ENCODE assay signal across 1 cellular context in the genomic region with DNA sequence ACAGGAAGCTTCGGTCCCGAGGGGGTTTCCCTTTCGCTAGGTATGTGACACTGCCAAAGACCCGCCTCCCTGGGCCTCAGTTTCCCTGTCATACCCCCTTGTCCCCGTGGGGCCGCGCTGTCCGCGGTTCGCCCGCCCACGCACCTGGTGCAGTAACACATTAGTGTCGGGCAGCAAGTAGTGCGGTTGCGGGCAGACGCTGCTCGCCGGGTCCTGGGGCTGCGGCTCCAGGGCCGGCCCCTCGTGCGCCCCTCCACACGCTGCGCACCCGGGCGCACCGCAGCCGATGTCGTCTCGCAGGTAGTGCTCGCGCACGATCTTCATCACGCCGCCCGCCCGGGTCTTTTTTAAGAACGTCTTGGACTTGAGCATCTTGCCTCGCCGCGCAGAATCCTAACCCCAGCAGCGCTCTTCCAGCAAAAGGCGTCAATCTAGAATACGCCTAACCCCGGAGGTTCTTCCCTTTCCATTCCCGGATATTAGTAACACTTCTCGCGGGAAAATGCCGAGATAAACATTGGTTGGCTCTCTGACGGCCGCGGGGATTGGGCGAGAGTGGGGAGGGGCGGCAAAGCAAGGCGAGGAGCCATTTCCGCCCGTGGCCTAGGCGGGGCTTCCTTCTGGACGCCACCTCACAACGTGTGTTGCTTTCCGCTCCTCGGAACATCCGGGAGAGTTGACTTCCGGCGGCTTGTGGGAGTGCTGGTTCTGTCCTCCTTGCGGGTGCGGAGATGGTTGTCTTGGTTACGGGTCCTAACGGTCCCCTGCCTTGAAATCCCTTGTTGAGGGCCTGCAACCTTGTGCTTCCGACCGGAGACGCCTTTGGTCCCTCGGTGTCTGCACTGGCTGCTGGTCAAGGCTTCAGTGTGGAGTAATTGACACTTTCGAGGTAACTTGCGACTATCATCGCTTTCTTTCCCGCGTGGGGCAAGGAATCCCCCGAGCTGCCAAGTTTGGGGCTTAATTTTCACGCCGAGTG.
TF ChIP-seq lines count a peak whose summit lies in the region.

A gene with protein sequence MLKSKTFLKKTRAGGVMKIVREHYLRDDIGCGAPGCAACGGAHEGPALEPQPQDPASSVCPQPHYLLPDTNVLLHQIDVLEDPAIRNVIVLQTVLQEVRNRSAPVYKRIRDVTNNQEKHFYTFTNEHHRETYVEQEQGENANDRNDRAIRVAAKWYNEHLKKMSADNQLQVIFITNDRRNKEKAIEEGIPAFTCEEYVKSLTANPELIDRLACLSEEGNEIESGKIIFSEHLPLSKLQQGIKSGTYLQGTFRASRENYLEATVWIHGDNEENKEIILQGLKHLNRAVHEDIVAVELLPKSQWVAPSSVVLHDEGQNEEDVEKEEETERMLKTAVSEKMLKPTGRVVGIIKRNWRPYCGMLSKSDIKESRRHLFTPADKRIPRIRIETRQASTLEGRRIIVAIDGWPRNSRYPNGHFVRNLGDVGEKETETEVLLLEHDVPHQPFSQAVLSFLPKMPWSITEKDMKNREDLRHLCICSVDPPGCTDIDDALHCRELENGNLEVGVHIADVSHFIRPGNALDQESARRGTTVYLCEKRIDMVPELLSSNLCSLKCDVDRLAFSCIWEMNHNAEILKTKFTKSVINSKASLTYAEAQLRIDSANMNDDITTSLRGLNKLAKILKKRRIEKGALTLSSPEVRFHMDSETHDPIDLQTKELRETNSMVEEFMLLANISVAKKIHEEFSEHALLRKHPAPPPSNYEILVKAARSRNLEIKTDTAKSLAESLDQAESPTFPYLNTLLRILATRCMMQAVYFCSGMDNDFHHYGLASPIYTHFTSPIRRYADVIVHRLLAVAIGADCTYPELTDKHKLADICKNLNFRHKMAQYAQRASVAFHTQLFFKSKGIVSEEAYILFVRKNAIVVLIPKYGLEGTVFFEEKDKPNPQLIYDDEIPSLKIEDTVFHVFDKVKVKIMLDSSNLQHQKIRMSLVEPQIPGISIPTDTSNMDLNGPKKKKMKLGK (minus strand): TSS at position 440 of the 979 bp plus-strand sequence. CDS start 68 bp downstream, at position 372.
A gene with protein sequence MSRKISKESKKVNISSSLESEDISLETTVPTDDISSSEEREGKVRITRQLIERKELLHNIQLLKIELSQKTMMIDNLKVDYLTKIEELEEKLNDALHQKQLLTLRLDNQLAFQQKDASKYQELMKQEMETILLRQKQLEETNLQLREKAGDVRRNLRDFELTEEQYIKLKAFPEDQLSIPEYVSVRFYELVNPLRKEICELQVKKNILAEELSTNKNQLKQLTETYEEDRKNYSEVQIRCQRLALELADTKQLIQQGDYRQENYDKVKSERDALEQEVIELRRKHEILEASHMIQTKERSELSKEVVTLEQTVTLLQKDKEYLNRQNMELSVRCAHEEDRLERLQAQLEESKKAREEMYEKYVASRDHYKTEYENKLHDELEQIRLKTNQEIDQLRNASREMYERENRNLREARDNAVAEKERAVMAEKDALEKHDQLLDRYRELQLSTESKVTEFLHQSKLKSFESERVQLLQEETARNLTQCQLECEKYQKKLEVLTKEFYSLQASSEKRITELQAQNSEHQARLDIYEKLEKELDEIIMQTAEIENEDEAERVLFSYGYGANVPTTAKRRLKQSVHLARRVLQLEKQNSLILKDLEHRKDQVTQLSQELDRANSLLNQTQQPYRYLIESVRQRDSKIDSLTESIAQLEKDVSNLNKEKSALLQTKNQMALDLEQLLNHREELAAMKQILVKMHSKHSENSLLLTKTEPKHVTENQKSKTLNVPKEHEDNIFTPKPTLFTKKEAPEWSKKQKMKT (plus strand): TSS at position 673 of the 979 bp plus-strand sequence. CDS start 1,337 bp downstream, outside the sequence.

TF ChIP-seq in HepG2, 621 proteins besides CTCF, POLR2A, EP300 and RAD21 (continued from another document and continues in another):
- TF ChIP-seq, protein P1, sequence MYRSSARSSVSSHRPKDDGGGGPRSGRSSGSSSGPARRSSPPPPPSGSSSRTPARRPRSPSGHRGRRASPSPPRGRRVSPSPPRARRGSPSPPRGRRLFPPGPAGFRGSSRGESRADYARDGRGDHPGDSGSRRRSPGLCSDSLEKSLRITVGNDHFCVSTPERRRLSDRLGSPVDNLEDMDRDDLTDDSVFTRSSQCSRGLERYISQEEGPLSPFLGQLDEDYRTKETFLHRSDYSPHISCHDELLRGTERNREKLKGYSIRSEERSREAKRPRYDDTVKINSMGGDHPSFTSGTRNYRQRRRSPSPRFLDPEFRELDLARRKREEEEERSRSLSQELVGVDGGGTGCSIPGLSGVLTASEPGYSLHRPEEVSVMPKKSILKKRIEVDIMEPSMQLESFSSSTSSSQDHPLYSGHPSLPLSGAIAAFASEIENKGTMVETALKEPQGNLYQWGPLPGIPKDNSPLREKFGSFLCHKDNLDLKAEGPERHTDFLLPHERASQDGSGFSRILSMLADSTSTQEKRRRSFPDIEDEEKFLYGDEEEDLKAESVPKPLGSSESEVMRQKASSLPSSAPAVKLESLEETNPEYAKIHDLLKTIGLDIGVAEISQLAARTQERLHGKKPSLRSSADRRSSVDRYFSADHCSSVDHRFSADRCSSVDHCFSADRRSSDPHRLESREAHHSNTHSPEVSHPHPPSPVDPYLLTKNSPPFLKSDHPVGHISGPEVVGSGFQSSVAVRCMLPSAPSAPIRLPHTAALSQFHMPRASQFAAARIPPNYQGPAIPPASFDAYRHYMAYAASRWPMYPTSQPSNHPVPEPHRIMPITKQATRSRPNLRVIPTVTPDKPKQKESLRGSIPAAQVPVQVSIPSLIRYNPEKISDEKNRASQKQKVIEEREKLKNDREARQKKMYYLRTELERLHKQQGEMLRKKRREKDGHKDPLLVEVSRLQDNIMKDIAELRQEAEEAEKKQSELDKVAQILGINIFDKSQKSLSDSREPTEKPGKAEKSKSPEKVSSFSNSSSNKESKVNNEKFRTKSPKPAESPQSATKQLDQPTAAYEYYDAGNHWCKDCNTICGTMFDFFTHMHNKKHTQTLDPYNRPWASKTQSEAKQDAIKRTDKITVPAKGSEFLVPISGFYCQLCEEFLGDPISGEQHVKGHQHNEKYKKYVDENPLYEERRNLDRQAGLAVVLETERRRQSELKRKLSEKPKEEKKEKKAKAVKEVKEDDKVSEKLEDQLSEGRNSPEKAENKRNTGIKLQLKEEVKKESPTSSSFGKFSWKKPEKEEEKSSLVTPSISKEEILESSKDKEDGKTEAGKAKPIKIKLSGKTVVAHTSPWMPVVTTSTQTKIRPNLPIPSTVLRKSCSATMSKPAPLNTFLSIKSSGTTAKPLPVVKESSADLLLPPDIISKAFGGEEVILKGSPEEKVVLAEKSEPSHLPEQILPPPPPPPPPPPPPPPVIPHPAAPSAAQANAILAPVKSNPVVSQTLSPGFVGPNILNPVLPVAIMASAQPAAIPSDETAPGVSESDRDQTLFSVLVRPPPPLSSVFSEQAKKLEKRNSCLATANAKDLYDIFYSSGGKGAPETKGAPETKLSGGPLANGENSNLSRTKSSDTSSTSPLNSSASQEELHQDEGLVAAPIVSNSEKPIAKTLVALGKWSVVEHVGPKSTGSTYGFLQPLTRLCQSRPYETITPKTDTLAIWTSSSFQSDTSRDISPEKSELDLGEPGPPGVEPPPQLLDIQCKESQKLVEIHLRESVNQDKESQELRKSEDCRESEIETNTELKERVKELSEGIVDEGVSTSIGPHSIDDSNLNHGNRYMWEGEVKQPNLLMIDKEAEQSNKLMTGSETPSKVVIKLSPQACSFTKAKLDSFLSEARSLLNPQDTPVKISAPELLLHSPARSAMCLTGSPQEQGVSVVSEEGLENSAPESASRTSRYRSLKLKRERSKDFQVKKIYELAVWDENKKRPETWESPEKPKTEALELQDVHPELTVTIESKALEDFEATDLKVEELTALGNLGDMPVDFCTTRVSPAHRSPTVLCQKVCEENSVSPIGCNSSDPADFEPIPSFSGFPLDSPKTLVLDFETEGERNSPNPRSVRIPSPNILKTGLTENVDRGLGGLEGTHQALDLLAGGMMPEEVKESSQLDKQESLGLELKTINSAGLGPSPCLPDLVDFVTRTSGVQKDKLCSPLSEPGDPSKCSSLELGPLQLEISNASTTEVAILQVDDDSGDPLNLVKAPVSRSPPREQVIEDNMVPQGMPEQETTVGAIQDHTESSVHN (CRISPR knock-in tag; IDR thresholded peaks at IDR 0.05): no peak
- TF ChIP-seq ZNF230 (CRISPR knock-in tag; IDR thresholded peaks at IDR 0.05) (peak; percentile 43; the same call in 1 of the 2 replicates), MIER3 (CRISPR knock-in tag; IDR thresholded peaks at IDR 0.05; ENCODE audit: borderline replicate concordance) (no peak), CHCHD3 (CRISPR knock-in tag; IDR thresholded peaks at IDR 0.05) (no peak), ATM (IDR thresholded peaks at IDR 0.05; ENCODE audit: borderline replicate concordance) (no peak), SMAD1 (CRISPR knock-in tag; IDR thresholded peaks at IDR 0.05; ENCODE audit: borderline replicate concordance, low read depth) (no peak), REPIN1 (CRISPR knock-in tag; IDR thresholded peaks at IDR 0.05; ENCODE audit: borderline replicate concordance, low read depth) (peak; percentile 67; the same call in 1 of the 2 replicates), SNRNP70 (IDR thresholded peaks at IDR 0.05; ENCODE audit: low read depth, low read length) (no peak), ONECUT2 (CRISPR knock-in tag; IDR thresholded peaks at IDR 0.05) (no peak), THYN1 (CRISPR knock-in tag; IDR thresholded peaks at IDR 0.05; ENCODE audit: borderline replicate concordance, low read depth) (no peak), ZNF530 (CRISPR knock-in tag; IDR thresholded peaks at IDR 0.05; ENCODE audit: low read depth) (no peak), TARDBP (CRISPR knock-in tag; IDR thresholded peaks at IDR 0.05) (peak; percentile 69; the same call in 1 of the 2 replicates), ZMYM2 (CRISPR knock-in tag; IDR thresholded peaks at IDR 0.05) (no peak), ZNF3 (CRISPR knock-in tag; IDR thresholded peaks at IDR 0.05) (no peak), NCOA5 (CRISPR knock-in tag; IDR thresholded peaks at IDR 0.05) (no peak), KAT7 (CRISPR knock-in tag; IDR thresholded peaks at IDR 0.05; ENCODE audit: borderline replicate concordance) (no peak; the same call in none of the 2 replicates), ZNF850 (CRISPR knock-in tag; conservative IDR thresholded peaks at IDR 0.05) (no peak)
- TF ChIP-seq, protein P2, sequence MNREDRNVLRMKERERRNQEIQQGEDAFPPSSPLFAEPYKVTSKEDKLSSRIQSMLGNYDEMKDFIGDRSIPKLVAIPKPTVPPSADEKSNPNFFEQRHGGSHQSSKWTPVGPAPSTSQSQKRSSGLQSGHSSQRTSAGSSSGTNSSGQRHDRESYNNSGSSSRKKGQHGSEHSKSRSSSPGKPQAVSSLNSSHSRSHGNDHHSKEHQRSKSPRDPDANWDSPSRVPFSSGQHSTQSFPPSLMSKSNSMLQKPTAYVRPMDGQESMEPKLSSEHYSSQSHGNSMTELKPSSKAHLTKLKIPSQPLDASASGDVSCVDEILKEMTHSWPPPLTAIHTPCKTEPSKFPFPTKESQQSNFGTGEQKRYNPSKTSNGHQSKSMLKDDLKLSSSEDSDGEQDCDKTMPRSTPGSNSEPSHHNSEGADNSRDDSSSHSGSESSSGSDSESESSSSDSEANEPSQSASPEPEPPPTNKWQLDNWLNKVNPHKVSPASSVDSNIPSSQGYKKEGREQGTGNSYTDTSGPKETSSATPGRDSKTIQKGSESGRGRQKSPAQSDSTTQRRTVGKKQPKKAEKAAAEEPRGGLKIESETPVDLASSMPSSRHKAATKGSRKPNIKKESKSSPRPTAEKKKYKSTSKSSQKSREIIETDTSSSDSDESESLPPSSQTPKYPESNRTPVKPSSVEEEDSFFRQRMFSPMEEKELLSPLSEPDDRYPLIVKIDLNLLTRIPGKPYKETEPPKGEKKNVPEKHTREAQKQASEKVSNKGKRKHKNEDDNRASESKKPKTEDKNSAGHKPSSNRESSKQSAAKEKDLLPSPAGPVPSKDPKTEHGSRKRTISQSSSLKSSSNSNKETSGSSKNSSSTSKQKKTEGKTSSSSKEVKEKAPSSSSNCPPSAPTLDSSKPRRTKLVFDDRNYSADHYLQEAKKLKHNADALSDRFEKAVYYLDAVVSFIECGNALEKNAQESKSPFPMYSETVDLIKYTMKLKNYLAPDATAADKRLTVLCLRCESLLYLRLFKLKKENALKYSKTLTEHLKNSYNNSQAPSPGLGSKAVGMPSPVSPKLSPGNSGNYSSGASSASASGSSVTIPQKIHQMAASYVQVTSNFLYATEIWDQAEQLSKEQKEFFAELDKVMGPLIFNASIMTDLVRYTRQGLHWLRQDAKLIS (CRISPR knock-in tag; IDR thresholded peaks at IDR 0.05): no peak
- TF ChIP-seq, protein P3, sequence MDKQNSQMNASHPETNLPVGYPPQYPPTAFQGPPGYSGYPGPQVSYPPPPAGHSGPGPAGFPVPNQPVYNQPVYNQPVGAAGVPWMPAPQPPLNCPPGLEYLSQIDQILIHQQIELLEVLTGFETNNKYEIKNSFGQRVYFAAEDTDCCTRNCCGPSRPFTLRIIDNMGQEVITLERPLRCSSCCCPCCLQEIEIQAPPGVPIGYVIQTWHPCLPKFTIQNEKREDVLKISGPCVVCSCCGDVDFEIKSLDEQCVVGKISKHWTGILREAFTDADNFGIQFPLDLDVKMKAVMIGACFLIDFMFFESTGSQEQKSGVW (CRISPR knock-in tag; IDR thresholded peaks at IDR 0.05; ENCODE audit: borderline replicate concordance): no peak
- TF ChIP-seq, protein P4, sequence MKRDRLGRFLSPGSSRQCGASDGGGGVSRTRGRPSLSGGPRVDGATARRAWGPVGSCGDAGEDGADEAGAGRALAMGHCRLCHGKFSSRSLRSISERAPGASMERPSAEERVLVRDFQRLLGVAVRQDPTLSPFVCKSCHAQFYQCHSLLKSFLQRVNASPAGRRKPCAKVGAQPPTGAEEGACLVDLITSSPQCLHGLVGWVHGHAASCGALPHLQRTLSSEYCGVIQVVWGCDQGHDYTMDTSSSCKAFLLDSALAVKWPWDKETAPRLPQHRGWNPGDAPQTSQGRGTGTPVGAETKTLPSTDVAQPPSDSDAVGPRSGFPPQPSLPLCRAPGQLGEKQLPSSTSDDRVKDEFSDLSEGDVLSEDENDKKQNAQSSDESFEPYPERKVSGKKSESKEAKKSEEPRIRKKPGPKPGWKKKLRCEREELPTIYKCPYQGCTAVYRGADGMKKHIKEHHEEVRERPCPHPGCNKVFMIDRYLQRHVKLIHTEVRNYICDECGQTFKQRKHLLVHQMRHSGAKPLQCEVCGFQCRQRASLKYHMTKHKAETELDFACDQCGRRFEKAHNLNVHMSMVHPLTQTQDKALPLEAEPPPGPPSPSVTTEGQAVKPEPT (CRISPR knock-in tag; IDR thresholded peaks at IDR 0.05; ENCODE audit: low read depth): no peak
- TF ChIP-seq, protein P5, sequence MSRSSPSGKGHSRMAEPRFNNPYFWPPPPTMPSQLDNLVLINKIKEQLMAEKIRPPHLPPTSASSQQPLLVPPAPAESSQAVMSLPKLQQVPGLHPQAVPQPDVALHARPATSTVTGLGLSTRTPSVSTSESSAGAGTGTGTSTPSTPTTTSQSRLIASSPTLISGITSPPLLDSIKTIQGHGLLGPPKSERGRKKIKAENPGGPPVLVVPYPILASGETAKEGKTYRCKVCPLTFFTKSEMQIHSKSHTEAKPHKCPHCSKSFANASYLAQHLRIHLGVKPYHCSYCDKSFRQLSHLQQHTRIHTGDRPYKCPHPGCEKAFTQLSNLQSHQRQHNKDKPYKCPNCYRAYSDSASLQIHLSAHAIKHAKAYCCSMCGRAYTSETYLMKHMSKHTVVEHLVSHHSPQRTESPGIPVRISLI (CRISPR knock-in tag; IDR thresholded peaks at IDR 0.05; ENCODE audit: borderline replicate concordance): no peak
- TF ChIP-seq, protein P6, sequence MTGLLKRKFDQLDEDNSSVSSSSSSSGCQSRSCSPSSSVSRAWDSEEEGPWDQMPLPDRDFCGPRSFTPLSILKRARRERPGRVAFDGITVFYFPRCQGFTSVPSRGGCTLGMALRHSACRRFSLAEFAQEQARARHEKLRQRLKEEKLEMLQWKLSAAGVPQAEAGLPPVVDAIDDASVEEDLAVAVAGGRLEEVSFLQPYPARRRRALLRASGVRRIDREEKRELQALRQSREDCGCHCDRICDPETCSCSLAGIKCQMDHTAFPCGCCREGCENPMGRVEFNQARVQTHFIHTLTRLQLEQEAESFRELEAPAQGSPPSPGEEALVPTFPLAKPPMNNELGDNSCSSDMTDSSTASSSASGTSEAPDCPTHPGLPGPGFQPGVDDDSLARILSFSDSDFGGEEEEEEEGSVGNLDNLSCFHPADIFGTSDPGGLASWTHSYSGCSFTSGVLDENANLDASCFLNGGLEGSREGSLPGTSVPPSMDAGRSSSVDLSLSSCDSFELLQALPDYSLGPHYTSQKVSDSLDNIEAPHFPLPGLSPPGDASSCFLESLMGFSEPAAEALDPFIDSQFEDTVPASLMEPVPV (CRISPR knock-in tag; IDR thresholded peaks at IDR 0.05): peak; percentile 71
